In the genomic region with DNA sequence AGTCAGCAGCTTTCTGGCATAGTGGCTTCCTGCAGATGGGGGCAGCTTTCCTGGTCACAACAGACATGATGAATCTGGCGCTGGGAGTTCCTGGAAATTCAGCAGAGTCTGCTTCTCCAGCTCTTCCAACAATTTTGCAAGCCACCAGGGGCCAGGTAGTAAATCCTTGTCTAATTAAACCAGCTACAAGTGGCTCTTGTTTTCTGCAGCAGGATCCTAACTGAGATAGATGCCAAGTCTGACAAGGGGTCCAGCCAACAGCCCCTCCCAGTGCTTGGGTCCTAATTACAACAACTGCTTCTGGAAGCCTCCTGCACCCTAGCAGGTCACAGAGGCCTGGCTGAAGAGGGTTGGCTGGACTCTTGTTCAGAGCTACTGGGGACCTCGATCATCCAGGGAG, we compare ENCODE assay signal across 25 cellular contexts.
"Had no signal": no experiment of that assay in that cellular context is flagged by ENCODE, and none has a peak within 500 bp of the region (broad histone marks: within the 10 kb centered on the region; RNA-seq: fewer than 3 reads in every experiment).

No MANE protein-coding gene starts in this region.

- H3K36me3 Mint-ChIP-seq: natural killer cell had no signal

- H3K36me3 ChIP-seq: prostate gland had no signal

- H3K9me3 Mint-ChIP-seq: memory B cell; natural killer cell; neural crest cell; stimulated activated memory B cell treated with anti-CD40 and anti-IgM and Interleukin-4, amounts not matched to agents 10 μg/mL and 1 μg/mL and 100 μg/mL, for 72 hours had no signal

- H3K27me3 Mint-ChIP-seq: memory B cell; stimulated activated memory B cell treated with anti-CD40 and anti-IgM and Interleukin-4, amounts not matched to agents 10 μg/mL and 1 μg/mL and 100 μg/mL, for 72 hours had no signal

- H3K4me3 Mint-ChIP-seq: memory B cell; natural killer cell; neural crest cell; stimulated activated memory B cell treated with anti-CD40 and anti-IgM and Interleukin-4, amounts not matched to agents 10 μg/mL and 1 μg/mL and 100 μg/mL, for 72 hours had no signal

- H3K9me3 ChIP-seq: esophagus muscularis mucosa, neutrophil, prostate gland, sigmoid colon, spleen, thoracic aorta, tibial nerve, upper lobe of left lung had no signal

- H3K4me3 ChIP-seq: coronary artery, esophagus muscularis mucosa, lung, prostate gland, sigmoid colon, spleen, thoracic aorta, tibial nerve, upper lobe of left lung had no signal

- DNase-seq: cerebellar nuclear complex; dermis blood vessel endothelial cell; effector memory CD4-positive, alpha-beta T cell; foreskin melanocyte; glutamatergic neuron; hypothalamus; natural killer cell; right cardiac atrium; sigmoid colon; spleen; stimulated activated CD4-positive, alpha-beta T cell treated with anti-CD3 and anti-CD28 coated beads, Interleukin-4, amount 100 ng/mL, for 4 hours; stimulated activated naive CD8-positive, alpha-beta T cell treated with anti-CD3 and anti-CD28 coated beads, Interleukin-15, Interleukin-2, amounts not matched to agents 100 U/mL and 50 U/mL, for 24 hours; substantia nigra; upper lobe of left lung had no signal

- ATAC-seq: left lobe of liver; natural killer cell; right cardiac atrium; stimulated activated memory B cell treated with anti-CD40 and anti-IgM and Interleukin-4, amounts not matched to agents 10 μg/mL and 1 μg/mL and 100 μg/mL, for 72 hours; stimulated activated naive CD8-positive, alpha-beta T cell treated with anti-CD3 and anti-CD28 coated beads, Interleukin-15, Interleukin-2, amounts not matched to agents 100 U/mL and 50 U/mL, for 24 hours had no signal

- H3K27ac Mint-ChIP-seq: memory B cell; natural killer cell; stimulated activated memory B cell treated with anti-CD40 and anti-IgM and Interleukin-4, amounts not matched to agents 10 μg/mL and 1 μg/mL and 100 μg/mL, for 72 hours had no signal

- H3K27me3 ChIP-seq: esophagus muscularis mucosa, neutrophil, sigmoid colon, spleen, tibial nerve, upper lobe of left lung had no signal

- H3K4me1 Mint-ChIP-seq: memory B cell; stimulated activated memory B cell treated with anti-CD40 and anti-IgM and Interleukin-4, amounts not matched to agents 10 μg/mL and 1 μg/mL and 100 μg/mL, for 72 hours had no signal
